In the genomic region with DNA sequence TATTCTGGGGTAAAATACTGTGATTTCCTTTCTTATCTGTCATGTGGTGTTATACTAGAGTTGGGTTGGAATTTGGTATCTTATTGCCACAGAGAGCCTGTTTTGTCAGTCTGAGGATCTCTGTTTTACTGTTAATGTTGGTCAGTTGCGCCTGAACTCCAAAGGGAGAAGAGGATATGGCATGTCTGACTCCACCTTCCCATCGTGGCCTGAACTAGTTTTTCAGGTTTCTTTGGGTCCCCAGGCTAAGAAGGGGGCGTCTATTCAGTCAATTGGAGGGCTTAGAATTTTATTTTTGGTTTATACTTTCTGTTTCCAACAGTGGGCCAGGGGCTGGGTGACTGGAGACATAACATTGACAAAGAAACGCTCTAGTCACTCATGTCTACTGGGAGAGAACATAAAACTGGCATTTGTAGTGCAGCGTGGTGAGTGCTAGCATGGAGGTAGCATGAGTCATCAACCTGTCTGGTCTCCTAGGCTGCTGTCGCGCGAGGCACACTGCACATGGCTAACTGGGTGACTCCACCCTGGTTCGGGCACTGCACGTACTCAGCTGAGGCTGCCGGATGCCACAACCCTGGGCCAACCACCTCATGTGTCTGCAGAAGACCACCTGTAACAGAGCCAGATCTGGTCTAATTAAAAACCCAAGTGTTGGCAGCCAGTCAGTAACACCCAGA, we compare ENCODE assay signal across 8 cellular contexts.
DNase-seq lines count a peak whose midpoint lies in the region; ATAC-seq, FAIRE-seq and TF ChIP-seq lines count a peak whose summit lies in the region.

No MANE protein-coding gene starts in this region.

- H3K27ac ChIP-seq in HepG2 (ENCODE audit: extremely low read length, insufficient read depth, low read length) (no peak overlapping the region), upper lobe of left lung (no peak overlapping the region)

- FAIRE-seq in HepG2 (lab: Jason Lieb, UNC) = no peak

- H3K4me1 ChIP-seq in HepG2 (ENCODE audit: insufficient read depth, low read length) (no peaks in the 10 kb centered on the region; the same call in 1 of the 2 replicates), upper lobe of left lung (no peaks in the 10 kb centered on the region)

- H3K79me2 ChIP-seq in HepG2 (ENCODE audit: insufficient read depth, low read length) = no peaks in the 10 kb centered on the region

- H3K27me3 ChIP-seq in HepG2 (ENCODE audit: control insufficient read depth in 1 of 2, insufficient read depth in 2 of 2, low read length in 2 of 2) (peaks cover 0 to 8% of the 10 kb centered on the region in 2 experiments; a peak in 2 of 5 replicates), upper lobe of left lung (no peaks in the 10 kb centered on the region)

- TF ChIP-seq EP300 in HepG2 (IDR thresholded peaks at IDR 0.05; ENCODE audit: low read depth in 2 of 2, low read length in 2 of 2) = no peak
- TF ChIP-seq EP300 in HepG2 (CRISPR knock-in tag; IDR thresholded peaks at IDR 0.05; ENCODE audit: borderline replicate concordance) = no peak
- TF ChIP-seq EP300 in upper lobe of left lung (IDR thresholded peaks at IDR 0.05) = no peak

- in situ Hi-C loops in HepG2 (cut with HindIII; ENCODE audit: extremely low pct_ligation_motif_present, low pct_unique_long_range_greater_than_20kb) = no loop called here

- no peak overlapping the region for H3K4me3 ChIP-seq in HepG2 (replicated peaks in 1 of 3; ENCODE audit: insufficient read depth in 1 of 3, low read depth in 2 of 3, low read length in 3 of 3)
- no peak overlapping the region for H3K4me3 ChIP-seq in upper lobe of left lung

- no peak overlapping the region for H3K4me2 ChIP-seq in HepG2 (ENCODE audit: low read depth, low read length)

- DNase-seq in DMS153 treated with DMSO at 0.1 percent for 48 hours (lab: John Stamatoyannopoulos, UW; ENCODE audit: unreplicated experiment) (peak; percentile 46), HepG2 (ENCODE audit: low spot score) (no peak), upper lobe of left lung (peak in 1 of 2 donors; percentile 23), NCI-H345 (lab: John Stamatoyannopoulos, UW) (no peak), NCI-H2171 treated with DMSO at 0.1 percent for 48 hours (lab: John Stamatoyannopoulos, UW) (no peak), NCI-H187 (lab: John Stamatoyannopoulos, UW) (no peak)
- DNase-seq in activated CD4-positive, alpha-beta T cell treated with anti-CD3 and anti-CD28 coated beads, Interleukin-2, amount 50 U/mL, for 48 hours = peak; percentile 10 to 17

- intact Hi-C loops in HepG2 (cut with micrococcal nuclease; ENCODE audit: unreplicated experiment) = no loop called here

- TF ChIP-seq CTCF in HepG2 (CRISPR knock-in tag; IDR thresholded peaks at IDR 0.05) (no peak), upper lobe of left lung (IDR thresholded peaks at IDR 0.05) (no peak)

- CTCF ChIA-PET in HepG2 (lab: Yijun Ruan, JAX; ENCODE audit: low intra/inter-chr PET ratio, low total read pairs) = no interaction called here

- no peaks in the 10 kb centered on the region for H4K20me1 ChIP-seq in HepG2 (ENCODE audit: insufficient read depth, low read length)

- no peak overlapping the region for H3K9ac ChIP-seq in HepG2 (ENCODE audit: insufficient read depth, low read depth, low read length)

- no TSS peak for BruUV-seq in HepG2 (replicated peaks; lab: Mats Ljungman, UMichigan)

- H3K9me3 ChIP-seq in HepG2 (ENCODE audit: low read length) (peaks cover 9% of the 10 kb centered on the region), upper lobe of left lung (no peaks in the 10 kb centered on the region)

- H3K36me3 ChIP-seq in HepG2 (replicated peaks in 1 of 2; ENCODE audit: control insufficient read depth in 1 of 2, insufficient read depth in 2 of 2, low read length in 2 of 2) (no peaks in the 10 kb centered on the region), upper lobe of left lung (no peaks in the 10 kb centered on the region)

- WGBS in HepG2 (ENCODE audit: low lambda C conversion rate) = 41% methylated on average over 8 of the region's 11 CpGs
- WGBS in upper lobe of left lung, 2 donors = 48 to 76% methylated on average over 5 to 11 of the region's 11 CpGs

- ATAC-seq in HG02759 (IDR thresholded peaks at IDR 0.05; ENCODE audit: unreplicated experiment) (peak; percentile 95), HepG2 (peak; percentile 35; the same call in 1 of the 3 replicates), upper lobe of left lung (ENCODE audit: low FRiP score in 2 of 2) (peak; percentile 34 to 39)

- TF ChIP-seq POLR2A in HepG2 (IDR thresholded peaks at IDR 0.05; ENCODE audit: insufficient read depth in 1 of 2, low read depth in 2 of 2, low read length in 2 of 2) = no peak
- no peak for TF ChIP-seq POLR2A in upper lobe of left lung (IDR thresholded peaks at IDR 0.05)

- POLR2A ChIA-PET in HepG2 (lab: Yijun Ruan, JAX) = no interaction called here

- H2AFZ ChIP-seq in HepG2 (ENCODE audit: low read length) = no peak overlapping the region

- no peak for TF ChIP-seq RAD21 in HepG2 (CRISPR knock-in tag; IDR thresholded peaks at IDR 0.05)

TF ChIP-seq in HepG2, 621 proteins besides CTCF, POLR2A, EP300 and RAD21:
- TF ChIP-seq SAFB2 (CRISPR knock-in tag; IDR thresholded peaks at IDR 0.05; ENCODE audit: borderline replicate concordance, low read depth) = no peak
- peak; percentile 90 for TF ChIP-seq FOSL2 (CRISPR knock-in tag; IDR thresholded peaks at IDR 0.05)
- TF ChIP-seq, protein P1, sequence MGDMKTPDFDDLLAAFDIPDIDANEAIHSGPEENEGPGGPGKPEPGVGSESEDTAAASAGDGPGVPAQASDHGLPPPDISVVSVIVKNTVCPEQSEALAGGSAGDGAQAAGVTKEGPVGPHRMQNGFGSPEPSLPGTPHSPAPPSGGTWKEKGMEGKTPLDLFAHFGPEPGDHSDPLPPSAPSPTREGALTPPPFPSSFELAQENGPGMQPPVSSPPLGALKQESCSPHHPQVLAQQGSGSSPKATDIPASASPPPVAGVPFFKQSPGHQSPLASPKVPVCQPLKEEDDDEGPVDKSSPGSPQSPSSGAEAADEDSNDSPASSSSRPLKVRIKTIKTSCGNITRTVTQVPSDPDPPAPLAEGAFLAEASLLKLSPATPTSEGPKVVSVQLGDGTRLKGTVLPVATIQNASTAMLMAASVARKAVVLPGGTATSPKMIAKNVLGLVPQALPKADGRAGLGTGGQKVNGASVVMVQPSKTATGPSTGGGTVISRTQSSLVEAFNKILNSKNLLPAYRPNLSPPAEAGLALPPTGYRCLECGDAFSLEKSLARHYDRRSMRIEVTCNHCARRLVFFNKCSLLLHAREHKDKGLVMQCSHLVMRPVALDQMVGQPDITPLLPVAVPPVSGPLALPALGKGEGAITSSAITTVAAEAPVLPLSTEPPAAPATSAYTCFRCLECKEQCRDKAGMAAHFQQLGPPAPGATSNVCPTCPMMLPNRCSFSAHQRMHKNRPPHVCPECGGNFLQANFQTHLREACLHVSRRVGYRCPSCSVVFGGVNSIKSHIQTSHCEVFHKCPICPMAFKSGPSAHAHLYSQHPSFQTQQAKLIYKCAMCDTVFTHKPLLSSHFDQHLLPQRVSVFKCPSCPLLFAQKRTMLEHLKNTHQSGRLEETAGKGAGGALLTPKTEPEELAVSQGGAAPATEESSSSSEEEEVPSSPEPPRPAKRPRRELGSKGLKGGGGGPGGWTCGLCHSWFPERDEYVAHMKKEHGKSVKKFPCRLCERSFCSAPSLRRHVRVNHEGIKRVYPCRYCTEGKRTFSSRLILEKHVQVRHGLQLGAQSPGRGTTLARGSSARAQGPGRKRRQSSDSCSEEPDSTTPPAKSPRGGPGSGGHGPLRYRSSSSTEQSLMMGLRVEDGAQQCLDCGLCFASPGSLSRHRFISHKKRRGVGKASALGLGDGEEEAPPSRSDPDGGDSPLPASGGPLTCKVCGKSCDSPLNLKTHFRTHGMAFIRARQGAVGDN (CRISPR knock-in tag; IDR thresholded peaks at IDR 0.05) = peak; percentile 17; the same call in 1 of the 2 replicates
- TF ChIP-seq, protein P2, sequence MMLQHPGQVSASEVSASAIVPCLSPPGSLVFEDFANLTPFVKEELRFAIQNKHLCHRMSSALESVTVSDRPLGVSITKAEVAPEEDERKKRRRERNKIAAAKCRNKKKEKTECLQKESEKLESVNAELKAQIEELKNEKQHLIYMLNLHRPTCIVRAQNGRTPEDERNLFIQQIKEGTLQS (CRISPR knock-in tag; IDR thresholded peaks at IDR 0.05) = 0 out of 2 replicates have a peak, but pooled peaks have one; percentile 31
- TF ChIP-seq, protein P3, sequence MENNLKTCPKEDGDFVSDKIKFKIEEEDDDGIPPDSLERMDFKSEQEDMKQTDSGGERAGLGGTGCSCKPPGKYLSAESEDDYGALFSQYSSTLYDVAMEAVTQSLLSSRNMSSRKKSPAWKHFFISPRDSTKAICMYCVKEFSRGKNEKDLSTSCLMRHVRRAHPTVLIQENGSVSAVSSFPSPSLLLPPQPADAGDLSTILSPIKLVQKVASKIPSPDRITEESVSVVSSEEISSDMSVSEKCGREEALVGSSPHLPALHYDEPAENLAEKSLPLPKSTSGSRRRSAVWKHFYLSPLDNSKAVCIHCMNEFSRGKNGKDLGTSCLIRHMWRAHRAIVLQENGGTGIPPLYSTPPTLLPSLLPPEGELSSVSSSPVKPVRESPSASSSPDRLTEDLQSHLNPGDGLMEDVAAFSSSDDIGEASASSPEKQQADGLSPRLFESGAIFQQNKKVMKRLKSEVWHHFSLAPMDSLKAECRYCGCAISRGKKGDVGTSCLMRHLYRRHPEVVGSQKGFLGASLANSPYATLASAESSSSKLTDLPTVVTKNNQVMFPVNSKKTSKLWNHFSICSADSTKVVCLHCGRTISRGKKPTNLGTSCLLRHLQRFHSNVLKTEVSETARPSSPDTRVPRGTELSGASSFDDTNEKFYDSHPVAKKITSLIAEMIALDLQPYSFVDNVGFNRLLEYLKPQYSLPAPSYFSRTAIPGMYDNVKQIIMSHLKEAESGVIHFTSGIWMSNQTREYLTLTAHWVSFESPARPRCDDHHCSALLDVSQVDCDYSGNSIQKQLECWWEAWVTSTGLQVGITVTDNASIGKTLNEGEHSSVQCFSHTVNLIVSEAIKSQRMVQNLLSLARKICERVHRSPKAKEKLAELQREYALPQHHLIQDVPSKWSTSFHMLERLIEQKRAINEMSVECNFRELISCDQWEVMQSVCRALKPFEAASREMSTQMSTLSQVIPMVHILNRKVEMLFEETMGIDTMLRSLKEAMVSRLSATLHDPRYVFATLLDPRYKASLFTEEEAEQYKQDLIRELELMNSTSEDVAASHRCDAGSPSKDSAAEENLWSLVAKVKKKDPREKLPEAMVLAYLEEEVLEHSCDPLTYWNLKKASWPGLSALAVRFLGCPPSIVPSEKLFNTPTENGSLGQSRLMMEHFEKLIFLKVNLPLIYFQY (CRISPR knock-in tag; IDR thresholded peaks at IDR 0.05; ENCODE audit: borderline replicate concordance) = no peak
- TF ChIP-seq, protein P4, sequence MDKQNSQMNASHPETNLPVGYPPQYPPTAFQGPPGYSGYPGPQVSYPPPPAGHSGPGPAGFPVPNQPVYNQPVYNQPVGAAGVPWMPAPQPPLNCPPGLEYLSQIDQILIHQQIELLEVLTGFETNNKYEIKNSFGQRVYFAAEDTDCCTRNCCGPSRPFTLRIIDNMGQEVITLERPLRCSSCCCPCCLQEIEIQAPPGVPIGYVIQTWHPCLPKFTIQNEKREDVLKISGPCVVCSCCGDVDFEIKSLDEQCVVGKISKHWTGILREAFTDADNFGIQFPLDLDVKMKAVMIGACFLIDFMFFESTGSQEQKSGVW (CRISPR knock-in tag; IDR thresholded peaks at IDR 0.05; ENCODE audit: borderline replicate concordance) = no peak

Comparison
In these comparisons a context has a peak if more than half of its experiments do, and no peak if none do; other contexts are left out.
1. DNase-seq: peak in DMS153 treated with DMSO at 0.1 percent for 48 hours (single experiment) and activated CD4-positive, alpha-beta T cell treated with anti-CD3 and anti-CD28 coated beads, Interleukin-2, amount 50 U/mL, for 48 hours (2 of 2); none in HepG2 (single experiment), NCI-H345 (single experiment), NCI-H2171 treated with DMSO at 0.1 percent for 48 hours (single experiment) and NCI-H187 (0 of 2).
2. ATAC-seq: peak in every context shown above with its lines; median percentile 95 in HG02759; 36 in upper lobe of left lung; 35 in HepG2.